Comparison of ENCODE assay signal across 11 cellular contexts in the genomic region with DNA sequence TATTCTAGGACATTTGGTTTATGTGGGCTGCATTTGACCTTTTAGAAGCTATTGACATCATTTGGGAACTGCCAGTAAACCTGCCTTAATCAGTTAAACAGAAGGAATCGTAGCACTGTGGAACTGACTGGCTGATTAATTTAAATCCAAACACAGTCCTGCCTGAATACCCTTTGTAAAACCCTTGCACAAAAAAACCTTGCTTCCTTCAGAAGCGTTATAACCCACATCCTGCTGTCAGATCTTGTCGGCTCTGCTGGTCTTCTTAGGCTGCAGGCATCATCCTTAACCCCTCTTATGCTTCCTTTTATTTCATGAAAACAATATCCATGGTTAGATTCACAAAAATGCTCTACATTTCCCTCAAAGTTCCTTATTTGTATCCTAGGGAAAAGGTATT. TPM values are rescaled to one million over a fixed set of nuclear protein-coding genes. Genes with fewer than 3 reads are reported as not detected.
DNase-seq lines count a peak whose midpoint lies in the region; ATAC-seq, FAIRE-seq and TF ChIP-seq lines count a peak whose summit lies in the region.
"Had no signal": no experiment of that assay in that cellular context is flagged by ENCODE, and none has a peak within 500 bp of the region (broad histone marks: within the 10 kb centered on the region; RNA-seq: fewer than 3 reads in every experiment).

No MANE protein-coding gene starts in this region.

- no peak overlapping the region for H3K9ac ChIP-seq in GM12878 (ENCODE audit: control insufficient read depth, insufficient read depth, low read length)

- no peaks in the 10 kb centered on the region for H4K20me1 ChIP-seq in GM12878 (ENCODE audit: control insufficient read depth, insufficient read depth)

- RAD21 ChIA-PET in GM12878 (lab: Charles Lee; ENCODE audit: unreplicated experiment) = no interaction called here

- no peak for FAIRE-seq in GM12878 (lab: Jason Lieb, UNC)

- CTCF ChIA-PET in GM12878 (lab: Yijun Ruan, JAX) = interaction anchor here (1.0 kb wide), 1 partner anchor 8 kb away, joined by 4 read pairs; no protein-coding TSS in a partner anchor

- TF ChIP-seq CTCF in GM12878 (IDR thresholded peaks at IDR 0.05 in 2 of 3, conservative IDR thresholded peaks at IDR 0.05 in 1 of 3; ENCODE audit: control insufficient read depth in 2 of 3, extremely low read depth in 1 of 3, insufficient read depth in 1 of 3, low read depth in 3 of 3, low read length in 3 of 3) = no peak

- 46% methylated on average over 3 of the region's 3 CpGs for WGBS in GM12878 (ENCODE audit: insufficient coverage, insufficient replicate concordance, low lambda C conversion rate, missing lambda C conversion rate)

- in situ Hi-C loops in GM12878 (cut with MboI) = no loop called here

- no peaks in the 10 kb centered on the region for H3K4me1 ChIP-seq in GM12878 (ENCODE audit: control insufficient read depth, insufficient read depth, low read length)

- no peak overlapping the region for H2AFZ ChIP-seq in GM12878 (ENCODE audit: control insufficient read depth, low read depth, low read length)

- TF ChIP-seq RAD21 in GM12878 (IDR thresholded peaks at IDR 0.05; ENCODE audit: insufficient read depth, low read depth, low read length) = no peak

- no peak for TF ChIP-seq POLR2A in GM12878 (IDR thresholded peaks at IDR 0.05; ENCODE audit: low read depth, low read length)

- no peaks in the 10 kb centered on the region for H3K36me3 ChIP-seq in GM12878 (ENCODE audit: control insufficient read depth in 2 of 2, insufficient read depth in 2 of 2, low read length in 1 of 2)

- TF ChIP-seq EP300 in GM12878 (IDR thresholded peaks at IDR 0.05; ENCODE audit: borderline replicate concordance in 1 of 2, control insufficient read depth in 1 of 2, low read depth in 2 of 2, low read length in 2 of 2) = no peak

- SMC1A ChIA-PET in GM12878 (lab: Charles Lee; ENCODE audit: uncharacterized antibody, unreplicated experiment) = interaction anchor here (0.9 to 1.2 kb wide), 2 partner anchors 20 to 21 kb away, joined by 3 read pairs; no protein-coding TSS in a partner anchor

- peak; percentile 44 for ATAC-seq in GM18520 (IDR thresholded peaks at IDR 0.05; ENCODE audit: unreplicated experiment)
- peak; percentile 58 for ATAC-seq in HG03571 (IDR thresholded peaks at IDR 0.05; ENCODE audit: unreplicated experiment)
- no peak for ATAC-seq in GM12878

- intact Hi-C loops in GM12878 (cut with micrococcal nuclease; ENCODE audit: unreplicated experiment) = no loop called here

- H3K4me2 ChIP-seq in GM12878 (ENCODE audit: control insufficient read depth, insufficient read depth) = no peak overlapping the region

- peak; percentile 78 to 82 for DNase-seq in AML-193 (lab: John Stamatoyannopoulos, UW)
- no peak for DNase-seq in GM12878 (ENCODE audit: low read depth, low spot score)
- DNase-seq in NCI-H2196 (lab: John Stamatoyannopoulos, UW; ENCODE audit: unreplicated experiment) = no peak
- DNase-seq in stimulated activated CD4-positive, alpha-beta T cell treated with anti-CD3 and anti-CD28 coated beads, Interleukin-4, amount 100 ng/mL, for 1 hour = no peak
- DNase-seq in DMS153 treated with DMSO at 0.1 percent for 48 hours (lab: John Stamatoyannopoulos, UW; ENCODE audit: unreplicated experiment) = no peak
- no peak for DNase-seq in DMS79 treated with DMSO at 0.1 percent for 48 hours (lab: John Stamatoyannopoulos, UW)
- DNase-seq: H9, mesendoderm, NCI-H446 treated with DMSO at 0.1 percent for 48 hours had no signal

- no TSS peak for BruUV-seq in GM12878 (replicated peaks; lab: Mats Ljungman, UMichigan)

- no peaks in the 10 kb centered on the region; the same call in 2 of the 3 replicates for H3K9me3 ChIP-seq in GM12878 (replicated peaks; ENCODE audit: control insufficient read depth, insufficient read depth, low read length)

- POLR2A ChIA-PET in GM12878 (lab: Charles Lee) = no interaction called here

- H3K27me3 ChIP-seq in GM12878 (replicated peaks in 1 of 2; ENCODE audit: control insufficient read depth in 2 of 2, insufficient read depth in 2 of 2, low read length in 1 of 2) = no peaks in the 10 kb centered on the region

- no peak overlapping the region for H3K27ac ChIP-seq in GM12878 (ENCODE audit: control insufficient read depth, insufficient read depth)

- H3K4me3 ChIP-seq in GM12878 = no peak overlapping the region

- no peaks in the 10 kb centered on the region for H3K79me2 ChIP-seq in GM12878 (ENCODE audit: control insufficient read depth, insufficient read depth, low read length)

TF ChIP-seq in GM12878, 131 proteins besides CTCF, POLR2A, EP300 and RAD21:
- TF ChIP-seq RAD51 (IDR thresholded peaks at IDR 0.05) (no peak), FOXM1 (IDR thresholded peaks at IDR 0.05; ENCODE audit: low read depth, low read length) (no peak), FOXK2 (IDR thresholded peaks at IDR 0.05) (no peak), RUNX3 (IDR thresholded peaks at IDR 0.05; ENCODE audit: low read length) (0 out of 2 replicates have a peak, but pooled peaks have one; percentile 13), BCL3 (IDR thresholded peaks at IDR 0.05; ENCODE audit: borderline replicate concordance, insufficient read depth, low read depth, low read length, poor library complexity, severe bottlenecking) (no peak), USF1 (IDR thresholded peaks at IDR 0.05; ENCODE audit: borderline replicate concordance, extremely low read length, insufficient read depth, low read depth, low read length) (no peak)

RNA-seq across cellular contexts. Expression of gene PAM, which starts 46.3 kb away (rescaled TPM):
- 281 and 287 TPM in 2 replicates for total RNA-seq in GM12878 (2013; cell fraction: nucleolus; rRNA removed)
- total RNA-seq in GM12878 (2014; rRNA removed) (15.0 and 15.5 TPM in 2 replicates), GM12878 (2014; rRNA removed; fragmentation: Illumina TruSeq; extraction: Trizol) (15.9 and 18.0 TPM in 2 replicates), GM12878 (2021) (21.3 and 23.0 TPM in 2 replicates)
- polyA plus RNA-seq in GM12878 (2011; ENCODE audit: low read depth) = 24.4 TPM
- polyA plus RNA-seq in GM12878 (2011; rRNA removed) (72.5 and 103 TPM in 2 replicates), GM12878 (2014; fragmentation: Illumina TruSeq; extraction: Trizol) (15.8 and 22.1 TPM in 2 replicates), GM12878 (2014; fragmentation: Nextera tagmentation; extraction: Ambion mirVana) (1 to 10 TPM; 5.5 to 7.4 TPM), GM12878 (2014; rRNA removed) (12.6 and 14.4 TPM in 2 replicates), GM12878 (2016; fragmentation: Nextera tagmentation; extraction: Ambion mirVana) (10 to 100 TPM; 13.2 to 16.1 TPM)
- polyA plus RNA-seq in GM12878 (2011; cell fraction: cytosol; rRNA removed) = 23.6 and 31.0 TPM in 2 replicates
- polyA plus RNA-seq in GM12878 (2011; cell fraction: nucleus; rRNA removed) = 80.9 and 98.5 TPM in 2 replicates
- polyA plus RNA-seq in GM12878 (2012) = 25.9 and 36.5 TPM in 2 replicates
- 83.0 and 86.2 TPM in 2 replicates for polyA minus RNA-seq in GM12878 (2011; rRNA and poly(A)+ RNA removed)
- polyA minus RNA-seq in GM12878 (2011; cell fraction: cytosol; rRNA and poly(A)+ RNA removed) = 16.5 and 23.9 TPM in 2 replicates
- 165 and 182 TPM in 2 replicates for polyA minus RNA-seq in GM12878 (2011; cell fraction: nucleus; rRNA and poly(A)+ RNA removed)

Comparison
In these comparisons a context has a peak if more than half of its experiments do, and no peak if none do; other contexts are left out.
1. DNase-seq: peak in AML-193 (2 of 2); none in GM12878 (single experiment), NCI-H2196 (single experiment), stimulated activated CD4-positive, alpha-beta T cell treated with anti-CD3 and anti-CD28 coated beads, Interleukin-4, amount 100 ng/mL, for 1 hour (single experiment), DMS153 treated with DMSO at 0.1 percent for 48 hours (single experiment) and DMS79 treated with DMSO at 0.1 percent for 48 hours (single experiment).